ENCODE assay signal across 17 cellular contexts in the genomic region with DNA sequence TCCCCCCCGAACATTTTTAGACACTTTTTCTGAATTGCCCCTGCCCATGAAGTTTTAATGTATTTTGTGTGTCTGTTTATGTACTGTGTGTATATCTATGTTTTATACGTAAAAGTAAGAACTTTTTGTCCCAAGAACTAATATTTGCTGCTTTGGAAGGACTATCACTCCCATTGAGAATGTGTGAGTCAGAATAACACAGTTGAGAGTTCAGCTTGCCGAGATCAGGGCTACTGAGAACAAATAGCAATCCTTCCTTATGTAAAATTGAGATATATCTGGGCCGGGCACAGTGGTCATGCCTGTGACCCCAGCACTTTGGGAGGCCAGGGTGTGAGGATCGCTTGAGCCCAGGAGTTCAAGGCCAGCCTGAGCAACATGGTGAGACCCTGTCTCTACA. TPM values are rescaled to one million over a fixed set of nuclear protein-coding genes. Genes with fewer than 3 reads are reported as not detected.
DNase-seq lines count a peak whose midpoint lies in the region; ATAC-seq and TF ChIP-seq lines count a peak whose summit lies in the region.
"Had no signal": no experiment of that assay in that cellular context is flagged by ENCODE, and none has a peak within 500 bp of the region (broad histone marks: within the 10 kb centered on the region; RNA-seq: fewer than 3 reads in every experiment).

No MANE protein-coding gene starts in this region.

- no peak for ATAC-seq in natural killer cell treated with Interleukin-12 subunit alpha and Interleukin-12 subunit beta and Interleukin-15 and Interleukin-18, amount 100 ng/mL, for 72 hours
- ATAC-seq in natural killer cell: no peak
- no peak for ATAC-seq in HG03159 (IDR thresholded peaks at IDR 0.05; ENCODE audit: unreplicated experiment)
- ATAC-seq in left colon: no peak

- no peak for TF ChIP-seq CTCF in natural killer cell (IDR thresholded peaks at IDR 0.05)
- TF ChIP-seq CTCF in endothelial cell (IDR thresholded peaks at IDR 0.05; ENCODE audit: unreplicated experiment): no peak
- no peak for TF ChIP-seq CTCF in tibial artery (IDR thresholded peaks at IDR 0.05)

- peaks cover 32% of the 10 kb centered on the region for H3K36me3 Mint-ChIP-seq in natural killer cell treated with Interleukin-12 subunit alpha and Interleukin-12 subunit beta and Interleukin-15 and Interleukin-18, amount 100 ng/mL, for 72 hours
- H3K36me3 Mint-ChIP-seq in natural killer cell (peaks cover 11% of the 10 kb centered on the region), endothelial cell (ENCODE audit: low read depth, unreplicated experiment) (peaks cover 32% of the 10 kb centered on the region)
- H3K36me3 Mint-ChIP-seq in activated T-helper 2 cell treated with anti-CD3 and anti-CD28 coated beads, Interferon-gamma antibody, Interleukin-2, Interleukin-4, amounts not matched to agents 10 μg/mL and 5 μg/mL and 100 μg/mL, durations not matched to agents 14 hours and 24 hours and 36 hours (ENCODE audit: low read depth): peaks cover 80% of the 10 kb centered on the region

- H3K36me3 ChIP-seq in tibial artery: peaks cover 53 to 70% (median 59%) of the 10 kb centered on the region in 3 donors

- H3K9me3 Mint-ChIP-seq in natural killer cell treated with Interleukin-12 subunit alpha and Interleukin-12 subunit beta and Interleukin-15 and Interleukin-18, amount 100 ng/mL, for 72 hours: no peaks in the 10 kb centered on the region
- H3K9me3 Mint-ChIP-seq in natural killer cell: no peaks in the 10 kb centered on the region
- H3K9me3 Mint-ChIP-seq in activated T-helper 2 cell treated with anti-CD3 and anti-CD28 coated beads, Interferon-gamma antibody, Interleukin-2, Interleukin-4, amounts not matched to agents 10 μg/mL and 5 μg/mL and 100 μg/mL, durations not matched to agents 14 hours and 24 hours and 36 hours: no peaks in the 10 kb centered on the region
- no peaks in the 10 kb centered on the region for H3K9me3 Mint-ChIP-seq in endothelial cell (ENCODE audit: unreplicated experiment)
- H3K9me3 Mint-ChIP-seq: CD4-positive, CD25-positive, alpha-beta regulatory T cell; CD8-positive, alpha-beta memory T cell had no signal

- peaks cover 15 to 32% of the 10 kb centered on the region in 2 donors for H3K4me1 Mint-ChIP-seq in natural killer cell treated with Interleukin-12 subunit alpha and Interleukin-12 subunit beta and Interleukin-15 and Interleukin-18, amount 100 ng/mL, for 72 hours (ENCODE audit: low read depth in 2 of 2)
- H3K4me1 Mint-ChIP-seq in natural killer cell (peaks cover 12 to 20% of the 10 kb centered on the region in 2 donors), endothelial cell (ENCODE audit: unreplicated experiment) (peaks cover 7% of the 10 kb centered on the region)
- H3K4me1 Mint-ChIP-seq in activated T-helper 2 cell treated with anti-CD3 and anti-CD28 coated beads, Interferon-gamma antibody, Interleukin-2, Interleukin-4, amounts not matched to agents 10 μg/mL and 5 μg/mL and 100 μg/mL, durations not matched to agents 14 hours and 24 hours and 36 hours (ENCODE audit: low read depth): peaks cover 46% of the 10 kb centered on the region

- intact Hi-C loops in natural killer cell (cut with micrococcal nuclease) (no loop called here), tibial artery (cut with DNase I; ENCODE audit: low total_unique reads) (no loop called here), left colon (cut with DNase I, micrococcal nuclease) (loop anchor here in 1 of 2 donors (10.0 kb wide), 1 partner anchor 233 kb away; no protein-coding TSS in a partner anchor)
- intact Hi-C loops in activated T-helper 2 cell treated with anti-CD3 and anti-CD28 coated beads, Interferon-gamma antibody, Interleukin-2, Interleukin-4, amounts not matched to agents 10 μg/mL and 5 μg/mL and 100 μg/mL, durations not matched to agents 14 hours and 24 hours and 36 hours (cut with micrococcal nuclease): no loop called here

- no peaks in the 10 kb centered on the region for H3K27me3 Mint-ChIP-seq in natural killer cell treated with Interleukin-12 subunit alpha and Interleukin-12 subunit beta and Interleukin-15 and Interleukin-18, amount 100 ng/mL, for 72 hours
- H3K27me3 Mint-ChIP-seq in natural killer cell (ENCODE audit: low read depth in 2 of 2) (no peaks in the 10 kb centered on the region), endothelial cell (ENCODE audit: unreplicated experiment) (no peaks in the 10 kb centered on the region)
- no peaks in the 10 kb centered on the region for H3K27me3 Mint-ChIP-seq in activated T-helper 2 cell treated with anti-CD3 and anti-CD28 coated beads, Interferon-gamma antibody, Interleukin-2, Interleukin-4, amounts not matched to agents 10 μg/mL and 5 μg/mL and 100 μg/mL, durations not matched to agents 14 hours and 24 hours and 36 hours (ENCODE audit: low read depth)
- H3K27me3 Mint-ChIP-seq: CD4-positive, CD25-positive, alpha-beta regulatory T cell; CD8-positive, alpha-beta memory T cell had no signal

- H3K27me3 ChIP-seq in tibial artery: no peaks in the 10 kb centered on the region
- H3K27me3 ChIP-seq: BE2C had no signal

- H3K4me3 ChIP-seq in tibial artery: no peak overlapping the region
- H3K4me3 ChIP-seq: GM23248, HAP-1 had no signal

- no peak overlapping the region for H3K27ac ChIP-seq in tibial artery
- H3K27ac ChIP-seq: GM23248 had no signal

- H3K27ac Mint-ChIP-seq in natural killer cell treated with Interleukin-12 subunit alpha and Interleukin-12 subunit beta and Interleukin-15 and Interleukin-18, amount 100 ng/mL, for 72 hours: no peak overlapping the region
- H3K27ac Mint-ChIP-seq in natural killer cell (no peak overlapping the region), endothelial cell (ENCODE audit: unreplicated experiment) (no peak overlapping the region)
- peak overlapping the region; percentile 25 for H3K27ac Mint-ChIP-seq in activated T-helper 2 cell treated with anti-CD3 and anti-CD28 coated beads, Interferon-gamma antibody, Interleukin-2, Interleukin-4, amounts not matched to agents 10 μg/mL and 5 μg/mL and 100 μg/mL, durations not matched to agents 14 hours and 24 hours and 36 hours
- H3K27ac Mint-ChIP-seq: CD4-positive, CD25-positive, alpha-beta regulatory T cell; CD8-positive, alpha-beta memory T cell had no signal

- H3K9me3 ChIP-seq in tibial artery: no peaks in the 10 kb centered on the region
- H3K9me3 ChIP-seq: BE2C, HAP-1 had no signal

- no peak for DNase-seq in natural killer cell treated with Interleukin-12 subunit alpha and Interleukin-12 subunit beta and Interleukin-15 and Interleukin-18, amount 100 ng/mL, for 72 hours (ENCODE audit: low spot score)
- DNase-seq in natural killer cell: no peak
- DNase-seq in activated T-helper 2 cell treated with anti-CD3 and anti-CD28 coated beads, Interferon-gamma antibody, Interleukin-2, Interleukin-4, amounts not matched to agents 10 μg/mL and 5 μg/mL and 100 μg/mL, durations not matched to agents 14 hours and 24 hours and 36 hours (ENCODE audit: low spot score): no peak
- no peak for DNase-seq in endothelial cell (ENCODE audit: low spot score)
- DNase-seq in tibial artery: no peak
- DNase-seq in left colon: no peak
- DNase-seq: ACHN; BE2C; C1 segment of cervical spinal cord; CD4-positive, CD25-positive, alpha-beta regulatory T cell; CD8-positive, alpha-beta memory T cell; COR-L47; DMS 273 treated with DMSO at 0.1 percent for 48 hours; GM23248; IMR-90 had no signal

- peak overlapping the region; percentile 31 for H3K4me3 Mint-ChIP-seq in natural killer cell treated with Interleukin-12 subunit alpha and Interleukin-12 subunit beta and Interleukin-15 and Interleukin-18, amount 100 ng/mL, for 72 hours
- no peak overlapping the region for H3K4me3 Mint-ChIP-seq in natural killer cell
- no peak overlapping the region for H3K4me3 Mint-ChIP-seq in activated T-helper 2 cell treated with anti-CD3 and anti-CD28 coated beads, Interferon-gamma antibody, Interleukin-2, Interleukin-4, amounts not matched to agents 10 μg/mL and 5 μg/mL and 100 μg/mL, durations not matched to agents 14 hours and 24 hours and 36 hours (ENCODE audit: low read depth)
- H3K4me3 Mint-ChIP-seq in endothelial cell (ENCODE audit: unreplicated experiment): peak overlapping the region; percentile 8
- H3K4me3 Mint-ChIP-seq: CD8-positive, alpha-beta memory T cell had no signal

- H3K4me1 ChIP-seq in tibial artery: no peaks in the 10 kb centered on the region
- H3K4me1 ChIP-seq: BE2C, HAP-1 had no signal

RNA-seq across cellular contexts. Expression of a gene that starts 11.3 kb away (rescaled TPM):
- 10 to 100 TPM; 14.4 to 18.8 TPM for total RNA-seq in natural killer cell treated with Interleukin-12 subunit alpha and Interleukin-12 subunit beta and Interleukin-15 and Interleukin-18, amount 100 ng/mL, for 72 hours
- total RNA-seq in natural killer cell: 10 to 100 TPM; 11.0 to 12.7 (median 12.6) TPM
- total RNA-seq in activated T-helper 2 cell treated with anti-CD3 and anti-CD28 coated beads, Interferon-gamma antibody, Interleukin-2, Interleukin-4, amounts not matched to agents 10 μg/mL and 5 μg/mL and 100 μg/mL, durations not matched to agents 14 hours and 24 hours and 36 hours: 17.7 and 17.8 TPM in 2 replicates
- total RNA-seq in endothelial cell (ENCODE audit: unreplicated experiment): 27.6 TPM
- 10 to 100 TPM; 10.6 to 10.8 TPM for total RNA-seq in left colon

RNA-seq across cellular contexts. Expression of a gene that starts 11.8 kb away (rescaled TPM):
- total RNA-seq in natural killer cell treated with Interleukin-12 subunit alpha and Interleukin-12 subunit beta and Interleukin-15 and Interleukin-18, amount 100 ng/mL, for 72 hours: 10 to 100 TPM; 17.6 to 31.0 TPM
- total RNA-seq in natural killer cell (10 to 100 TPM in 2 of 3 donors, 1 to 10 TPM in 1; 6.5 to 12.2 (median 11.5) TPM), endothelial cell (ENCODE audit: unreplicated experiment) (15.8 TPM), left colon (10 to 100 TPM in 1 of 2 donors, 1 to 10 TPM in 1; 7.3 to 11.9 TPM)
- total RNA-seq in activated T-helper 2 cell treated with anti-CD3 and anti-CD28 coated beads, Interferon-gamma antibody, Interleukin-2, Interleukin-4, amounts not matched to agents 10 μg/mL and 5 μg/mL and 100 μg/mL, durations not matched to agents 14 hours and 24 hours and 36 hours: 24.7 and 25.7 TPM in 2 replicates

Comparison
In these comparisons a context has a peak if more than half of its experiments do, and no peak if none do; other contexts are left out.
1. H3K4me3 Mint-ChIP-seq: peak in natural killer cell treated with Interleukin-12 subunit alpha and Interleukin-12 subunit beta and Interleukin-15 and Interleukin-18, amount 100 ng/mL, for 72 hours (single experiment) and endothelial cell (single experiment); none in natural killer cell (single experiment) and activated T-helper 2 cell treated with anti-CD3 and anti-CD28 coated beads, Interferon-gamma antibody, Interleukin-2, Interleukin-4, amounts not matched to agents 10 μg/mL and 5 μg/mL and 100 μg/mL, durations not matched to agents 14 hours and 24 hours and 36 hours (single experiment).